In the genomic region with DNA sequence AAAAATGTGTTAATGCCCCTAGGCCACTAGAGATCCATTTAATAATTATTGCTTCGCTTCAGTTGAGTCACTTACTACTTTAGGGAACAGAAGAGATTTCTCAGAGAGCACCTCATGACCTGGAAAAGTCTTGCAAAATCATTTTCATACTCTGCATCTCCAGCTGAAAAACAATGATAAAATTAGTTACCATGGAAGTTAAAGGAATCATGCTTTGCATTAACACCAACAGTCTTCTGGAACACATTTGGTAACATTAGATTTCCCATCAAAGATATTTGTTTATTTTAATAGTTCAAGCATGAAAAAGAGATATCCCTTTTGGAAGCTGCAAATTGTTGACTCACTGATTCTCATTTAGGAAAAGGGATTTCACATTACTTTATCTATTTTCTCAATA, we compare ENCODE assay signal across 30 cellular contexts. TPM values are rescaled to one million over a fixed set of nuclear protein-coding genes. Genes with fewer than 3 reads are reported as not detected.
DNase-seq lines count a peak whose midpoint lies in the region; ATAC-seq and TF ChIP-seq lines count a peak whose summit lies in the region.
"Had no signal": no experiment of that assay in that cellular context is flagged by ENCODE, and none has a peak within 500 bp of the region (broad histone marks: within the 10 kb centered on the region; RNA-seq: fewer than 3 reads in every experiment).

No MANE protein-coding gene starts in this region.

- H2AFZ ChIP-seq in mammary epithelial cell (ENCODE audit: low read depth, low read length): no peak overlapping the region

- CTCF ChIA-PET in MCF 10A (lab: Yijun Ruan, JAX): interaction anchor here (0.9 to 1.1 kb wide), 2 partner anchors 13 to 56 kb away, joined by 3 to 5 read pairs; a partner anchor contains a TSS
- CTCF ChIA-PET in mammary epithelial cell (lab: Charles Lee; ENCODE audit: low non-redundant PET): no interaction called here
- CTCF ChIA-PET in CD8-positive, alpha-beta T cell (lab: Charles Lee): no interaction called here

- H3K27me3 ChIP-seq in mammary epithelial cell (ENCODE audit: insufficient read depth, low read length): no peaks in the 10 kb centered on the region
- H3K27me3 ChIP-seq in adipocyte (replicated peaks; ENCODE audit: control insufficient read depth, insufficient read depth, low read length): no peaks in the 10 kb centered on the region
- H3K27me3 ChIP-seq in CD8-positive, alpha-beta T cell (ENCODE audit: insufficient read depth, low read length): peaks cover 6% of the 10 kb centered on the region
- H3K27me3 ChIP-seq: testis, vagina had no signal

- no peaks in the 10 kb centered on the region for H3K9me3 Mint-ChIP-seq in MCF 10A (ENCODE audit: unreplicated experiment)
- no peaks in the 10 kb centered on the region for H3K9me3 Mint-ChIP-seq in CD8-positive, alpha-beta T cell
- H3K9me3 Mint-ChIP-seq: activated B cell treated with CpG ODN at 0.5 μM for 24 hours; activated naive CD4-positive, alpha-beta T cell treated with anti-CD3 and anti-CD28 coated beads for 36 hours; HFFc6; mesothelial cell of epicardium had no signal

- BruUV-seq in MCF 10A (replicated peaks; lab: Mats Ljungman, UMichigan) (no TSS peak), mammary epithelial cell (replicated peaks; lab: Mats Ljungman, UMichigan) (no TSS peak)

- H3K4me2 ChIP-seq in mammary epithelial cell (ENCODE audit: insufficient read depth, low read depth, low read length): no peak overlapping the region

- POLR2A ChIA-PET in MCF 10A (lab: Yijun Ruan, JAX): interaction anchor here (0.5 to 0.7 kb wide), 2 partner anchors 31 to 35 kb away, joined by 3 to 4 read pairs; no protein-coding TSS in a partner anchor
- POLR2A ChIA-PET in CD8-positive, alpha-beta T cell (lab: Charles Lee): no interaction called here

- H3K4me3 Mint-ChIP-seq in MCF 10A (ENCODE audit: unreplicated experiment): no peak overlapping the region
- H3K4me3 Mint-ChIP-seq in CD8-positive, alpha-beta T cell: no peak overlapping the region
- H3K4me3 Mint-ChIP-seq: activated B cell treated with CpG ODN at 0.5 μM for 24 hours; activated CD8-positive, alpha-beta memory T cell treated with anti-CD3 and anti-CD28 coated beads, Interleukin-2, amount 10 ng/mL, durations not matched to agents 7 days and 5 days; activated naive CD4-positive, alpha-beta T cell treated with anti-CD3 and anti-CD28 coated beads for 36 hours; activated T-cell treated with anti-CD3 and anti-CD28 coated beads, Interleukin-2, amount 50 U/mL, for 72 hours; HFFc6; immature natural killer cell; mesothelial cell of epicardium; naive thymus-derived CD4-positive, alpha-beta T cell had no signal

- no peak overlapping the region for H3K27ac ChIP-seq in mammary epithelial cell (ENCODE audit: insufficient read depth, low read depth, low read length)
- H3K27ac ChIP-seq in CD8-positive, alpha-beta T cell (ENCODE audit: low read depth, low read length): no peak overlapping the region
- H3K27ac ChIP-seq: testis, vagina had no signal

- intact Hi-C loops in MCF 10A (cut with micrococcal nuclease): no loop called here
- intact Hi-C loops in mammary epithelial cell (cut with micrococcal nuclease): loop anchor here (2.0 kb wide), 1 partner anchor 31 kb away; no protein-coding TSS in a partner anchor
- intact Hi-C loops in CD8-positive, alpha-beta T cell (cut with DNase I, micrococcal nuclease): no loop called here

- H3K36me3 ChIP-seq in mammary epithelial cell (ENCODE audit: insufficient read depth, low read length) (no peaks in the 10 kb centered on the region), adipocyte (ENCODE audit: control insufficient read depth, insufficient read depth, low read length, severe bottlenecking) (no peaks in the 10 kb centered on the region)
- H3K36me3 ChIP-seq in CD8-positive, alpha-beta T cell (ENCODE audit: insufficient read depth, low read length): no peaks in the 10 kb centered on the region
- H3K36me3 ChIP-seq: left lung, vagina had no signal

- H3K4me3 ChIP-seq in mammary epithelial cell (replicated peaks in 1 of 3; ENCODE audit: insufficient read depth in 1 of 3, low read depth in 2 of 3, low read length in 3 of 3): no peak overlapping the region
- no peak overlapping the region for H3K4me3 ChIP-seq in adipocyte (ENCODE audit: low read length)
- H3K4me3 ChIP-seq in CD8-positive, alpha-beta T cell (ENCODE audit: low read depth, low read length): no peak overlapping the region
- H3K4me3 ChIP-seq: GM12878, left lung, testis, vagina had no signal

- H3K9ac ChIP-seq in mammary epithelial cell (ENCODE audit: insufficient read depth, low read length) (no peak overlapping the region), adipocyte (ENCODE audit: low read length) (no peak overlapping the region)

- in situ Hi-C loops in mammary epithelial cell (cut with MboI; ENCODE audit: low sequenced_read_pairs in 2 of 2): no loop called here

- H3K9me3 ChIP-seq in mammary epithelial cell (replicated peaks; ENCODE audit: insufficient read depth, low read length): no peaks in the 10 kb centered on the region
- no peaks in the 10 kb centered on the region for H3K9me3 ChIP-seq in adipocyte (ENCODE audit: control insufficient read depth, low read length)
- no peaks in the 10 kb centered on the region for H3K9me3 ChIP-seq in CD8-positive, alpha-beta T cell (ENCODE audit: low read length)
- H3K9me3 ChIP-seq: left lung, testis, vagina had no signal

- no peaks in the 10 kb centered on the region for H3K4me1 Mint-ChIP-seq in MCF 10A (ENCODE audit: insufficient read depth, unreplicated experiment)
- peaks cover 8% of the 10 kb centered on the region for H3K4me1 Mint-ChIP-seq in CD8-positive, alpha-beta T cell (ENCODE audit: low read depth)
- H3K4me1 Mint-ChIP-seq: immature natural killer cell had no signal

- H3K36me3 Mint-ChIP-seq in MCF 10A (ENCODE audit: insufficient read depth, unreplicated experiment): no peaks in the 10 kb centered on the region
- no peaks in the 10 kb centered on the region for H3K36me3 Mint-ChIP-seq in CD8-positive, alpha-beta T cell
- H3K36me3 Mint-ChIP-seq: activated CD8-positive, alpha-beta memory T cell treated with anti-CD3 and anti-CD28 coated beads, Interleukin-2, amount 10 ng/mL, durations not matched to agents 7 days and 5 days; immature natural killer cell; mesothelial cell of epicardium; naive thymus-derived CD4-positive, alpha-beta T cell had no signal

- no peak for ATAC-seq in CD8-positive, alpha-beta T cell
- ATAC-seq: activated CD8-positive, alpha-beta memory T cell treated with anti-CD3 and anti-CD28 coated beads, Interleukin-2, amount 10 ng/mL, durations not matched to agents 7 days and 5 days; activated T-cell treated with anti-CD3 and anti-CD28 coated beads, Interleukin-2, amount 50 U/mL, for 72 hours; GM12878; HepG2; left lung; naive thymus-derived CD4-positive, alpha-beta T cell had no signal

- peaks cover 5% of the 10 kb centered on the region for H3K79me2 ChIP-seq in mammary epithelial cell (ENCODE audit: insufficient read depth, low read length)

- DNase-seq in MCF 10A (ENCODE audit: unreplicated experiment): peak; percentile 21
- DNase-seq in mammary epithelial cell: no peak
- DNase-seq in adipocyte (ENCODE audit: low read depth): peak; percentile 64
- DNase-seq in fibroblast of the conjunctiva (ENCODE audit: low read depth): peak; percentile 23
- DNase-seq in dedifferentiated amniotic fluid mesenchymal stem cell (ENCODE audit: extremely low spot score): no peak
- DNase-seq in DMS114 treated with DMSO at 0.1 percent for 48 hours (lab: John Stamatoyannopoulos, UW; ENCODE audit: unreplicated experiment): no peak
- DNase-seq in CD8-positive, alpha-beta T cell: no peak
- no peak for DNase-seq in SHP77 (lab: John Stamatoyannopoulos, UW)
- DNase-seq: activated B cell treated with CpG ODN at 0.5 μM for 24 hours; activated CD8-positive, alpha-beta memory T cell treated with anti-CD3 and anti-CD28 coated beads, Interleukin-2, amount 10 ng/mL, durations not matched to agents 7 days and 5 days; activated naive CD4-positive, alpha-beta T cell treated with anti-CD3 and anti-CD28 coated beads for 36 hours; activated T-cell treated with anti-CD3 and anti-CD28 coated beads, Interleukin-2, amount 50 U/mL, for 72 hours; effector CD4-positive, alpha-beta T cell; EL; erythroblast; HFFc6; hypothalamus; immature natural killer cell; left lung; naive thymus-derived CD4-positive, alpha-beta T cell; NCI-H1092; NCI-H1694 treated with DMSO at 0.1 percent for 48 hours; NCI-H2171; SHP77 treated with DMSO at 0.1 percent for 48 hours; stimulated activated naive CD4-positive, alpha-beta T cell treated with Interleukin-2 at 50 U/mL for 16 hours; testis had no signal

- no peak overlapping the region for H3K27ac Mint-ChIP-seq in MCF 10A (ENCODE audit: low read depth, unreplicated experiment)
- no peak overlapping the region for H3K27ac Mint-ChIP-seq in CD8-positive, alpha-beta T cell
- H3K27ac Mint-ChIP-seq: activated B cell treated with CpG ODN at 0.5 μM for 24 hours; activated CD8-positive, alpha-beta memory T cell treated with anti-CD3 and anti-CD28 coated beads, Interleukin-2, amount 10 ng/mL, durations not matched to agents 7 days and 5 days; activated naive CD4-positive, alpha-beta T cell treated with anti-CD3 and anti-CD28 coated beads for 36 hours; activated T-cell treated with anti-CD3 and anti-CD28 coated beads, Interleukin-2, amount 50 U/mL, for 72 hours; HFFc6; immature natural killer cell; mesothelial cell of epicardium; naive thymus-derived CD4-positive, alpha-beta T cell had no signal

- H4K20me1 ChIP-seq in mammary epithelial cell (ENCODE audit: insufficient read depth, low read length): no peaks in the 10 kb centered on the region

- TF ChIP-seq CTCF in MCF 10A (IDR thresholded peaks at IDR 0.05; ENCODE audit: unreplicated experiment) (no peak), mammary epithelial cell (conservative IDR thresholded peaks at IDR 0.05 in 1 of 2, IDR thresholded peaks at IDR 0.05 in 1 of 2; ENCODE audit: extremely low read depth in 1 of 2, insufficient read depth in 1 of 2, low read depth in 1 of 2, low read length in 2 of 2) (no peak)
- TF ChIP-seq CTCF in CD8-positive, alpha-beta T cell (IDR thresholded peaks at IDR 0.05): no peak

- H3K27me3 Mint-ChIP-seq in MCF 10A (ENCODE audit: insufficient read depth, unreplicated experiment): no peaks in the 10 kb centered on the region
- peaks cover 20% of the 10 kb centered on the region for H3K27me3 Mint-ChIP-seq in CD8-positive, alpha-beta T cell (ENCODE audit: low read depth)

- 29% methylated on average over 1 of the region's 1 CpG for WGBS in mammary epithelial cell (ENCODE audit: low coverage, missing lambda C conversion rate)

- dilution Hi-C loops in mammary epithelial cell (cut with HindIII; ENCODE audit: low sequenced_read_pairs): no loop called here

- peaks cover 13% of the 10 kb centered on the region for H3K4me1 ChIP-seq in mammary epithelial cell (ENCODE audit: insufficient read depth, low read length)
- peaks cover 32% of the 10 kb centered on the region for H3K4me1 ChIP-seq in adipocyte (ENCODE audit: control insufficient read depth, insufficient read depth, low read length)
- no peaks in the 10 kb centered on the region for H3K4me1 ChIP-seq in CD8-positive, alpha-beta T cell (ENCODE audit: insufficient read depth, low read length)
- H3K4me1 ChIP-seq: testis had no signal

RNA-seq across cellular contexts. Expression of a gene that starts 1.8 kb away (rescaled TPM):
- total RNA-seq in MCF 10A (2022) (0.68 and 1.3 TPM in 2 replicates), mammary epithelial cell (10 to 100 TPM in 1 of 2 donors, 1 to 10 TPM in 1; 9.2 to 10.9 TPM)
- 4.9 TPM for polyA plus RNA-seq in mammary epithelial cell
- 12.1 TPM for polyA minus RNA-seq in mammary epithelial cell
- not detected for total RNA-seq in CD8-positive, alpha-beta T cell
- total RNA-seq: activated B cell treated with CpG ODN at 0.5 μM for 24 hours; activated CD8-positive, alpha-beta memory T cell treated with anti-CD3 and anti-CD28 coated beads, Interleukin-2, amount 10 ng/mL, durations not matched to agents 7 days and 5 days; activated naive CD4-positive, alpha-beta T cell treated with anti-CD3 and anti-CD28 coated beads for 36 hours; activated T-cell treated with anti-CD3 and anti-CD28 coated beads, Interleukin-2, amount 50 U/mL, for 72 hours had no signal
- polyA plus RNA-seq: immature natural killer cell; naive thymus-derived CD4-positive, alpha-beta T cell had no signal

RNA-seq across cellular contexts. Expression of a gene that starts 35.2 kb away (rescaled TPM):
- total RNA-seq in MCF 10A (2022) (2.9 and 3.7 TPM in 2 replicates), mammary epithelial cell (1 to 10 TPM; 1.7 to 5.0 TPM)
- polyA plus RNA-seq in mammary epithelial cell: 0.48 TPM
- 3.3 TPM for polyA minus RNA-seq in mammary epithelial cell
- not detected for total RNA-seq in CD8-positive, alpha-beta T cell
- polyA plus RNA-seq: immature natural killer cell; naive thymus-derived CD4-positive, alpha-beta T cell had no signal

RNA-seq across cellular contexts. Expression of a gene that starts 55.5 kb away (rescaled TPM):
- total RNA-seq in MCF 10A (2022): 3.1 and 3.2 TPM in 2 replicates
- total RNA-seq in mammary epithelial cell: 10 to 100 TPM in 1 of 2 donors, 1 to 10 TPM in 1; 5.0 to 15.3 TPM
- polyA plus RNA-seq in mammary epithelial cell: 22.8 TPM
- polyA minus RNA-seq in mammary epithelial cell: 2.9 TPM
- not detected for total RNA-seq in CD8-positive, alpha-beta T cell
- polyA plus RNA-seq: immature natural killer cell; naive thymus-derived CD4-positive, alpha-beta T cell had no signal

Comparison
In these comparisons a context has a peak if more than half of its experiments do, and no peak if none do; other contexts are left out.
1. DNase-seq: peak in MCF 10A (single experiment), adipocyte (single experiment) and fibroblast of the conjunctiva (single experiment); none in mammary epithelial cell (single experiment), dedifferentiated amniotic fluid mesenchymal stem cell (single experiment), DMS114 treated with DMSO at 0.1 percent for 48 hours (single experiment), CD8-positive, alpha-beta T cell (0 of 7) and SHP77 (0 of 2).